In the genomic region with DNA sequence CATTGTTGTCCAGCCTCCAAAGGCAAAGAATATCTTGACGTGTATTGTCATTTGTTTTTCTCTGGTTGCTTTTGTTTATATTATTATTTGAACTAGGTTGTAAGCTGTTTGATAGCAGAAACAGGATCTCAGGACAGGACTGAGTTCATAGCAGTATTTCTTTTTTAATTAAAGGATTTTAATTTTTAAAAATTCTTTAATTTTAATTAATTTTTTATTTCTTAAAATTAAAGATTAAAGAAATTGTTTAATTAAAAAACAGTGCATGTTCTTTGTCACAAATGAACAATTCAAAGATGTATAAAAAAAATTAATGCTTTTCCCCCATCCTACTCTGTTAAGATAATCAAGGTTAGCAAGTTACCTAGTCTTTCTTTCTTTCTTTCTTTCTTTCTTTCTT, we compare ENCODE assay signal across 28 cellular contexts.
"Had no signal": no experiment of that assay in that cellular context is flagged by ENCODE, and none has a peak within 500 bp of the region (broad histone marks: within the 10 kb centered on the region; RNA-seq: fewer than 3 reads in every experiment).

No MANE protein-coding gene starts in this region.

- H3K4me3 Mint-ChIP-seq: activated CD4-positive, alpha-beta T cell treated with anti-CD3 and anti-CD28 coated beads, Interleukin-2, amount 10 ng/mL, durations not matched to agents 7 days and 5 days; activated CD8-positive, alpha-beta T cell treated with anti-CD3 and anti-CD28 coated beads for 36 hours; activated naive CD8-positive, alpha-beta T cell; activated T-cell treated with anti-CD3 and anti-CD28 coated beads, Interleukin-2, amount 50 U/mL, for 4 hours; activated T-helper 17 cell treated with anti-CD3 and anti-CD28 coated beads, Interleukin-2, amount 50 U/mL, for 72 hours; central memory CD8-positive, alpha-beta T cell; effector memory CD8-positive, alpha-beta T cell had no signal

- H3K36me3 Mint-ChIP-seq: activated naive CD8-positive, alpha-beta T cell had no signal

- H3K9me3 Mint-ChIP-seq: activated CD4-positive, alpha-beta T cell treated with anti-CD3 and anti-CD28 coated beads, Interleukin-2, amount 10 ng/mL, durations not matched to agents 7 days and 5 days; activated CD8-positive, alpha-beta T cell treated with anti-CD3 and anti-CD28 coated beads for 36 hours; activated T-cell treated with anti-CD3 and anti-CD28 coated beads, Interleukin-2, amount 50 U/mL, for 4 hours; activated T-helper 17 cell treated with anti-CD3 and anti-CD28 coated beads, Interleukin-2, amount 50 U/mL, for 72 hours; central memory CD8-positive, alpha-beta T cell; effector memory CD8-positive, alpha-beta T cell had no signal

- H3K4me1 Mint-ChIP-seq: activated CD4-positive, alpha-beta T cell treated with anti-CD3 and anti-CD28 coated beads, Interleukin-2, amount 10 ng/mL, durations not matched to agents 7 days and 5 days; activated T-helper 17 cell treated with anti-CD3 and anti-CD28 coated beads, Interleukin-2, amount 50 U/mL, for 72 hours; central memory CD8-positive, alpha-beta T cell had no signal

- ATAC-seq: activated CD8-positive, alpha-beta T cell treated with anti-CD3 and anti-CD28 coated beads for 36 hours; activated T-cell treated with anti-CD3 and anti-CD28 coated beads, Interleukin-2, amount 50 U/mL, for 4 hours; activated T-helper 17 cell treated with anti-CD3 and anti-CD28 coated beads, Interleukin-2, amount 50 U/mL, for 72 hours; effector memory CD8-positive, alpha-beta T cell had no signal

- FAIRE-seq: astrocyte, bronchial epithelial cell, endothelial cell of umbilical vein had no signal

- DNase-seq: activated CD4-positive, alpha-beta T cell treated with anti-CD3 and anti-CD28 coated beads for 1 hour; activated CD4-positive, alpha-beta T cell treated with anti-CD3 and anti-CD28 coated beads for 4 hours; activated CD4-positive, alpha-beta T cell treated with anti-CD3 and anti-CD28 coated beads, Interleukin-2, amount 10 ng/mL, durations not matched to agents 7 days and 5 days; activated CD4-positive, alpha-beta T cell treated with anti-CD3 and anti-CD28 coated beads, Interleukin-2, amount 50 U/mL, for 4 hours; activated CD8-positive, alpha-beta memory T cell treated with anti-CD3 and anti-CD28 coated beads for 24 hours; activated CD8-positive, alpha-beta T cell treated with anti-CD3 and anti-CD28 coated beads for 36 hours; activated effector memory CD4-positive, alpha-beta T cell treated with Interleukin-2 at 50 U/mL for 16 hours; activated gamma-delta T cell treated with Interleukin-2 at 50 U/mL for 16 hours; activated naive CD4-positive, alpha-beta T cell treated with anti-CD3 and anti-CD28 coated beads, Interleukin-2, amount 50 U/mL, for 16 hours; activated naive CD4-positive, alpha-beta T cell treated with Interleukin-2 at 50 U/mL for 16 hours; activated T-cell treated with anti-CD3 and anti-CD28 coated beads, Interleukin-2, amount 50 U/mL, for 4 hours; amniotic stem cell; anterior cingulate cortex; brain microvascular endothelial cell; cortex of kidney; dermis blood vessel endothelial cell; effector CD4-positive, alpha-beta T cell; effector memory CD8-positive, alpha-beta T cell; esophagus squamous epithelium; foreskin melanocyte; head of caudate nucleus; T-helper 2 cell had no signal

- H3K27ac Mint-ChIP-seq: activated CD4-positive, alpha-beta T cell treated with anti-CD3 and anti-CD28 coated beads, Interleukin-2, amount 10 ng/mL, durations not matched to agents 7 days and 5 days; activated CD8-positive, alpha-beta T cell treated with anti-CD3 and anti-CD28 coated beads for 36 hours; activated naive CD8-positive, alpha-beta T cell; activated T-helper 17 cell treated with anti-CD3 and anti-CD28 coated beads, Interleukin-2, amount 50 U/mL, for 72 hours; effector memory CD8-positive, alpha-beta T cell had no signal

- H3K27me3 Mint-ChIP-seq: activated naive CD8-positive, alpha-beta T cell had no signal
